ENCODE assay signal across 15 cellular contexts in genomic region chr5:169964247-169964646, GRCh38.
DNase-seq lines count a peak whose midpoint lies in the region; ATAC-seq lines count a peak whose summit lies in the region.
"Had no signal": no experiment of that assay in that cellular context is flagged by ENCODE, and none has a peak within 500 bp of the region (broad histone marks: within the 10 kb centered on the region; RNA-seq: fewer than 3 reads in every experiment).

No MANE protein-coding gene starts in this region.

- DNase-seq in NCI-H526 (lab: John Stamatoyannopoulos, UW) (peak; percentile 92 to 94), left kidney (ENCODE audit: low read depth, low spot score) (peak; percentile 62), NCI-H510A (lab: John Stamatoyannopoulos, UW) (no peak)
- DNase-seq in activated T-cell treated with anti-CD3 and anti-CD28 coated beads, Interleukin-2, amount 50 U/mL, for 1 hour: no peak
- DNase-seq: ACHN; Caco-2; CD4-positive, alpha-beta T cell; DMS79; GDM1; H9; KG1 had no signal

- peak; percentile 40 for ATAC-seq in GM21360 (IDR thresholded peaks at IDR 0.05; ENCODE audit: unreplicated experiment)
- ATAC-seq in GM18873 (IDR thresholded peaks at IDR 0.05; ENCODE audit: low FRiP score, unreplicated experiment): no peak
- no peak for ATAC-seq in GM21447 (IDR thresholded peaks at IDR 0.05; ENCODE audit: unreplicated experiment)
- ATAC-seq: HepG2 had no signal

Comparison
In these comparisons a context has a peak if more than half of its experiments do, and no peak if none do; other contexts are left out.
1. DNase-seq: peak in NCI-H526 (2 of 2) and left kidney (single experiment); none in NCI-H510A (single experiment) and activated T-cell treated with anti-CD3 and anti-CD28 coated beads, Interleukin-2, amount 50 U/mL, for 1 hour (single experiment).